In the genomic region with DNA sequence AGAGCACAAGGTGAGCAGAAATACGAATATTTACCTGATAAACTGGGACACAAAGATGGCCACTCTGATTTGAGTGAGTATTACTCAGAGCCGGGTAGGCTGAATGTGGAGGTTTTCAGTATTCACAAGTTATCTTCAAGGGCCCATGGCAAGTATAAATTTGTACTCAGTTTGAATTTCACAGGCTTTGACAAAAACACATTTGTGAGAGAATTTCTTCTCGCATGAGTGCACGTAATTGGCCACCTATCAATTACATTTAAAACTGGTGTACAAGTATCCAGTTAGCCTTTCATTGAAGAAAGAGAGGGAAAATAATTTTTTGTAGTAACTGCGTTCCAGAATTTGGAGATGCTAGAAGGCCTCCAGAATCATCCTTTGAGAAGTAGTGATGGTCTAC, we compare ENCODE assay signal across 3 cellular contexts.
"Had no signal": no experiment of that assay in that cellular context is flagged by ENCODE, and none has a peak within 500 bp of the region (broad histone marks: within the 10 kb centered on the region; RNA-seq: fewer than 3 reads in every experiment).

No MANE protein-coding gene starts in this region.

- H3K4me3 ChIP-seq: GM12878 had no signal

- ATAC-seq: GM12878 had no signal

- DNase-seq: GDM1, GF-D8 had no signal
